13 cellular contexts compared by ENCODE assay signal in genomic region chr11:44589301-44589700, GRCh38. TPM values are rescaled to one million over a fixed set of nuclear protein-coding genes. Genes with fewer than 3 reads are reported as not detected.
DNase-seq lines count a peak whose midpoint lies in the region; TF ChIP-seq lines count a peak whose summit lies in the region.
"Had no signal": no experiment of that assay in that cellular context is flagged by ENCODE, and none has a peak within 500 bp of the region (broad histone marks: within the 10 kb centered on the region; RNA-seq: fewer than 3 reads in every experiment).

No MANE protein-coding gene starts in this region.

- no peak for TF ChIP-seq POLR2A in stomach (IDR thresholded peaks at IDR 0.05)

- no peak overlapping the region for H3K4me3 ChIP-seq in stomach
- H3K4me3 ChIP-seq: mucosa of descending colon, right lobe of liver had no signal

- peak overlapping the region in 4 of 5 donors; percentile 6 to 59 (median 36) for H3K27ac ChIP-seq in stomach
- H3K27ac ChIP-seq: right lobe of liver had no signal

- no peak for TF ChIP-seq EP300 in stomach (IDR thresholded peaks at IDR 0.05)

- no peaks in the 10 kb centered on the region for H3K9me3 ChIP-seq in stomach
- H3K9me3 ChIP-seq: mucosa of descending colon, right lobe of liver had no signal

- peaks cover 23 to 62% (median 45%) of the 10 kb centered on the region in 4 donors for H3K4me1 ChIP-seq in stomach

- H3K36me3 ChIP-seq in stomach: peaks cover 0 to 45% (median 23%) of the 10 kb centered on the region in 4 donors

- no peaks in the 10 kb centered on the region for H3K27me3 ChIP-seq in stomach
- H3K27me3 ChIP-seq: right lobe of liver had no signal

- intact Hi-C loops in head of caudate nucleus (cut with DNase I): no loop called here
- intact Hi-C loops in stomach (cut with DNase I; ENCODE audit: low total_unique reads): no loop called here

- DNase-seq in GM03348 (ENCODE audit: low spot score) (peak; percentile 49), amniotic epithelial cell (ENCODE audit: low read depth) (peak; percentile 97), head of caudate nucleus (peak in 23 of 42 donors; percentile 31 to 75 (median 53)), stomach (no peak), inferior parietal cortex (ENCODE audit: extremely low spot score) (no peak), activated gamma-delta T cell (lab: John Stamatoyannopoulos, UW) (no peak), NCI-H2081 (lab: John Stamatoyannopoulos, UW) (no peak)
- DNase-seq: cortex of kidney, Karpas-422, mucosa of descending colon, NCI-H2171, right lobe of liver, RPMI8226 had no signal

- no peak for TF ChIP-seq CTCF in stomach (IDR thresholded peaks at IDR 0.05)

- WGBS in stomach, 5 donors: 63 to 91% (median 82%) methylated on average over 3 of the region's 3 CpGs

RNA-seq across cellular contexts. Expression of gene CD82, which starts 23.8 kb away (rescaled TPM):
- total RNA-seq in stomach: 10 to 100 TPM in 4 of 5 donors, under 1 TPM in 1; 0.58 to 49.6 (median 24.6) TPM
- 10 to 100 TPM in 2 of 3 donors, 1 to 10 TPM in 1; 9.9 to 54.4 (median 45.1) TPM for polyA plus RNA-seq in stomach

Comparison
In these comparisons a context has a peak if more than half of its experiments do, and no peak if none do; other contexts are left out.
1. DNase-seq: peak in GM03348 (single experiment), amniotic epithelial cell (single experiment) and head of caudate nucleus (23 of 42); none in stomach (single experiment), inferior parietal cortex (single experiment), activated gamma-delta T cell (single experiment) and NCI-H2081 (0 of 2).